ENCODE assay signal across 10 cellular contexts in genomic region chr2:218780851-218781690, GRCh38. TPM values are rescaled to one million over a fixed set of nuclear protein-coding genes. Genes with fewer than 3 reads are reported as not detected.
A peak's percentile ranks its signal among the peaks of the same experiment; 100 is the strongest.
DNase-seq lines count a peak whose midpoint lies in the region; ATAC-seq, FAIRE-seq and TF ChIP-seq lines count a peak whose summit lies in the region.
"Had no signal": no experiment of that assay in that cellular context is flagged by ENCODE, and none has a peak within 500 bp of the region (broad histone marks: within the 10 kb centered on the region; RNA-seq: fewer than 3 reads in every experiment).

No MANE protein-coding gene starts in this region.

- H2BK120ac ChIP-seq in IMR-90 (ENCODE audit: low read depth, low read length): no peak overlapping the region

- no peak overlapping the region for H3K56ac ChIP-seq in IMR-90 (ENCODE audit: extremely low read depth, insufficient read depth, low read length)

- 0 out of 2 replicates have a peak overlapping the region, but pooled peaks have one; percentile 45 for H4K91ac ChIP-seq in IMR-90 (ENCODE audit: insufficient read depth, low read depth, low read length)

- peaks cover 6% of the 10 kb centered on the region for H3K4me1 Mint-ChIP-seq in stimulated activated effector memory CD8-positive, alpha-beta T cell treated with anti-CD3 and anti-CD28 coated beads, Interleukin-12 subunit alpha, Interleukin-12 subunit beta, amount 100 ng/mL, for 72 hours
- H3K4me1 Mint-ChIP-seq in T-helper 2 cell treated with Interferon-gamma antibody and Interleukin-4, amounts not matched to agents 5 μg/mL and 100 μg/mL, for 36 hours (ENCODE audit: low read depth): peaks cover 2% of the 10 kb centered on the region

- peaks cover 0 to 5% of the 10 kb centered on the region in 2 experiments; a peak in 2 of 4 replicates for H3K79me1 ChIP-seq in IMR-90 (ENCODE audit: low read depth in 1 of 2, low read length in 2 of 2)

- H3K4me1 ChIP-seq in IMR-90 (ENCODE audit: control insufficient read depth, insufficient read depth, low read length): peaks cover 3% of the 10 kb centered on the region; the same call in 1 of the 2 replicates

- no peak for TF ChIP-seq CTCF in IMR-90 (conservative IDR thresholded peaks at IDR 0.05; ENCODE audit: low read depth, low read length)
- TF ChIP-seq CTCF in brain microvascular endothelial cell (IDR thresholded peaks at IDR 0.05; ENCODE audit: low read depth, low read length, missing control alignments): no peak
- TF ChIP-seq CTCF in D721Med (IDR thresholded peaks at IDR 0.05; ENCODE audit: insufficient read depth, missing control alignments): no peak

- H3K27me3 Mint-ChIP-seq in T-helper 2 cell treated with Interferon-gamma antibody and Interleukin-4, amounts not matched to agents 5 μg/mL and 100 μg/mL, for 36 hours (ENCODE audit: low read depth): peaks cover 57% of the 10 kb centered on the region

- H3K4ac ChIP-seq in IMR-90 (ENCODE audit: low read depth, low read length): peak overlapping the region; percentile 68

- H3K14ac ChIP-seq in IMR-90 (replicated peaks; ENCODE audit: low read depth, low read length): peak overlapping the region; percentile 71; the same call in 1 of the 2 replicates

- H3K4me3 Mint-ChIP-seq in stimulated activated effector memory CD8-positive, alpha-beta T cell treated with anti-CD3 and anti-CD28 coated beads, Interleukin-12 subunit alpha, Interleukin-12 subunit beta, amount 100 ng/mL, for 72 hours: peak overlapping the region; percentile 9
- H3K4me3 Mint-ChIP-seq in T-helper 2 cell treated with Interferon-gamma antibody and Interleukin-4, amounts not matched to agents 5 μg/mL and 100 μg/mL, for 36 hours: no peak overlapping the region
- H3K4me3 Mint-ChIP-seq: activated T-cell treated with anti-CD3 and anti-CD28 coated beads, Interleukin-2, amount 50 U/mL, for 24 hours had no signal

- H2BK5ac ChIP-seq in IMR-90 (ENCODE audit: low read depth, low read length, poor library complexity, severe bottlenecking): no peak overlapping the region

- no TSS peak for BruUV-seq in IMR-90 (replicated peaks; lab: Mats Ljungman, UMichigan)

- no peak overlapping the region for H2AK5ac ChIP-seq in IMR-90 (ENCODE audit: low read depth, low read length)

- H3K9ac ChIP-seq in IMR-90 (ENCODE audit: low read depth, low read length): peak overlapping the region; percentile 55

- H3K36me3 ChIP-seq in IMR-90 (ENCODE audit: control insufficient read depth, insufficient read depth, low read length): 0 out of 2 replicates have a peak, but pooled peaks cover 2% of the 10 kb centered on the region
- H3K36me3 ChIP-seq in brain microvascular endothelial cell (replicated peaks): no peaks in the 10 kb centered on the region

- peak overlapping the region; percentile 44 for H3K4me3 ChIP-seq in IMR-90 (ENCODE audit: insufficient read depth, low read depth, low read length)
- peak overlapping the region; percentile 62 for H3K4me3 ChIP-seq in brain microvascular endothelial cell (ENCODE audit: low read depth, low read length)

- no peak overlapping the region for H2AK9ac ChIP-seq in IMR-90 (replicated peaks; ENCODE audit: low read depth, low read length, poor library complexity)

- no peak for TF ChIP-seq POLR2A in IMR-90 (IDR thresholded peaks at IDR 0.05; ENCODE audit: low read depth, low read length)

- dilution Hi-C loops in IMR-90 (cut with HindIII; ENCODE audit: low sequenced_read_pairs, unreplicated experiment): no loop called here

- H3K27ac Mint-ChIP-seq in stimulated activated effector memory CD8-positive, alpha-beta T cell treated with anti-CD3 and anti-CD28 coated beads, Interleukin-12 subunit alpha, Interleukin-12 subunit beta, amount 100 ng/mL, for 72 hours: no peak overlapping the region
- no peak overlapping the region for H3K27ac Mint-ChIP-seq in T-helper 2 cell treated with Interferon-gamma antibody and Interleukin-4, amounts not matched to agents 5 μg/mL and 100 μg/mL, for 36 hours
- H3K27ac Mint-ChIP-seq: activated T-cell treated with anti-CD3 and anti-CD28 coated beads, Interleukin-2, amount 50 U/mL, for 24 hours had no signal

- H3K18ac ChIP-seq in IMR-90 (ENCODE audit: low read depth, low read length): peak overlapping the region; percentile 70; the same call in 1 of the 2 replicates

- TF ChIP-seq RAD21 in IMR-90 (IDR thresholded peaks at IDR 0.05; ENCODE audit: low read length): no peak

- H3K27me3 ChIP-seq in IMR-90 (ENCODE audit: control insufficient read depth, insufficient read depth, low read length) (no peaks in the 10 kb centered on the region), brain microvascular endothelial cell (replicated peaks) (no peaks in the 10 kb centered on the region)

- DNase-seq in IMR-90 (no peak), brain microvascular endothelial cell (no peak), left lobe of liver (ENCODE audit: low spot score) (no peak), dermis blood vessel endothelial cell (no peak), D721Med (ENCODE audit: insufficient read length, low spot score) (no peak)
- no peak for DNase-seq in stimulated activated effector memory CD8-positive, alpha-beta T cell treated with anti-CD3 and anti-CD28 coated beads, Interleukin-12 subunit alpha, Interleukin-12 subunit beta, amount 100 ng/mL, for 72 hours (ENCODE audit: low spot score in 2 of 2)
- no peak for DNase-seq in stimulated activated CD4-positive, alpha-beta T cell treated with anti-CD3 and anti-CD28 coated beads, Interleukin-12 subunit alpha, Interleukin-12 subunit beta, amount 100 ng/mL, for 4 hours
- DNase-seq in T-helper 2 cell treated with Interferon-gamma antibody and Interleukin-4, amounts not matched to agents 5 μg/mL and 100 μg/mL, for 36 hours (ENCODE audit: low spot score): no peak
- DNase-seq: activated T-cell treated with anti-CD3 and anti-CD28 coated beads, Interleukin-2, amount 50 U/mL, for 24 hours; NCI-H2081 treated with DMSO at 0.1 percent for 48 hours had no signal

- H3K36me3 Mint-ChIP-seq in stimulated activated effector memory CD8-positive, alpha-beta T cell treated with anti-CD3 and anti-CD28 coated beads, Interleukin-12 subunit alpha, Interleukin-12 subunit beta, amount 100 ng/mL, for 72 hours: no peaks in the 10 kb centered on the region
- no peaks in the 10 kb centered on the region for H3K36me3 Mint-ChIP-seq in T-helper 2 cell treated with Interferon-gamma antibody and Interleukin-4, amounts not matched to agents 5 μg/mL and 100 μg/mL, for 36 hours (ENCODE audit: low read depth)

- peak overlapping the region; percentile 97 for H2AFZ ChIP-seq in IMR-90 (replicated peaks; ENCODE audit: low read length, poor library complexity)

- H3K4me2 ChIP-seq in IMR-90 (ENCODE audit: low read depth, low read length): peak overlapping the region; percentile 86

- CTCF ChIA-PET in IMR-90 (lab: Yijun Ruan, JAX): no interaction called here

- no peak for ATAC-seq in IMR-90 (ENCODE audit: low read depth)
- peak; percentile 31 for ATAC-seq in left lobe of liver
- ATAC-seq in stimulated activated effector memory CD8-positive, alpha-beta T cell treated with anti-CD3 and anti-CD28 coated beads, Interleukin-12 subunit alpha, Interleukin-12 subunit beta, amount 100 ng/mL, for 72 hours: no peak

- H3K27ac ChIP-seq in IMR-90 (ENCODE audit: insufficient read depth, low read length): peak overlapping the region; percentile 50
- H3K27ac ChIP-seq in brain microvascular endothelial cell: no peak overlapping the region

- peak overlapping the region; percentile 82 for H3K23ac ChIP-seq in IMR-90 (ENCODE audit: low read depth, low read length)

- intact Hi-C loops in IMR-90 (cut with micrococcal nuclease): loop anchor here (5.0 kb wide), 1 partner anchor 56 kb away; no protein-coding TSS in a partner anchor

- 0% methylated on average over 1 of the region's 15 CpGs; no CpG with 5 or more reads in 1 of the 2 experiments for whole genome bisulfite sequencing in IMR-90 (ENCODE audit: extremely low coverage in 2 of 2, insufficient read length in 1 of 2), 2 experiments

- peak overlapping the region; percentile 42; the same call in 1 of the 2 replicates for H2BK20ac ChIP-seq in IMR-90 (ENCODE audit: low read depth, low read length)

- H4K5ac ChIP-seq in IMR-90 (ENCODE audit: low read depth, low read length): no peak overlapping the region; the same call in 1 of the 2 replicates

- no peak overlapping the region; the same call in 2 of the 3 replicates for H2BK15ac ChIP-seq in IMR-90 (ENCODE audit: low read depth, low read length)

- POLR2A ChIA-PET in IMR-90 (lab: Charles Lee; ENCODE audit: unreplicated experiment): no interaction called here

- no peak for FAIRE-seq in D721Med (lab: Jason Lieb, UNC)

- in situ Hi-C loops in IMR-90 (cut with MboI; ENCODE audit: low sequenced_read_pairs) (no loop called here), brain microvascular endothelial cell (cut with HindIII; ENCODE audit: low pct_ligation_motif_present, low sequenced_read_pairs) (no loop called here)

- peaks cover 3% of the 10 kb centered on the region; the same call in 1 of the 2 replicates for H3K9me1 ChIP-seq in IMR-90 (ENCODE audit: insufficient read depth, low read length)

- H3K9me3 ChIP-seq in IMR-90 (ENCODE audit: control insufficient read depth, insufficient read depth, low read length): peaks cover 6% of the 10 kb centered on the region

- H4K20me1 ChIP-seq in IMR-90 (ENCODE audit: insufficient read depth, low read length): no peaks in the 10 kb centered on the region

- peak overlapping the region; percentile 70 to 91 for H4K8ac ChIP-seq in IMR-90 (ENCODE audit: low read depth in 2 of 2, low read length in 2 of 2)

- peaks cover 7% of the 10 kb centered on the region for H3K9me3 Mint-ChIP-seq in stimulated activated effector memory CD8-positive, alpha-beta T cell treated with anti-CD3 and anti-CD28 coated beads, Interleukin-12 subunit alpha, Interleukin-12 subunit beta, amount 100 ng/mL, for 72 hours
- peaks cover 11% of the 10 kb centered on the region for H3K9me3 Mint-ChIP-seq in T-helper 2 cell treated with Interferon-gamma antibody and Interleukin-4, amounts not matched to agents 5 μg/mL and 100 μg/mL, for 36 hours

RNA-seq across cellular contexts. Expression of gene CYP27A1, which starts 0.9 kb away (rescaled TPM):
- 4.2 and 5.2 TPM in 2 replicates for total RNA-seq in IMR-90 (2012; rRNA removed)
- polyA plus RNA-seq in IMR-90 (2012; rRNA removed): 4.5 and 5.3 TPM in 2 replicates
- 10.6 and 10.9 TPM in 2 replicates for polyA plus RNA-seq in IMR-90 (2012; cell fraction: cytosol; rRNA removed)
- polyA plus RNA-seq in IMR-90 (2012; cell fraction: nucleus; rRNA removed; ENCODE audit: low replicate concordance): 8.2 and 11.4 TPM in 2 replicates
- total RNA-seq in left lobe of liver: 263 TPM
- 8.6 and 12.8 TPM in 2 replicates for total RNA-seq in dermis blood vessel endothelial cell

RNA-seq across cellular contexts. Expression of gene PRKAG3, which starts 50.5 kb away (rescaled TPM):
- total RNA-seq in IMR-90 (2012; rRNA removed) (not detected in 2 replicates), left lobe of liver (not detected), dermis blood vessel endothelial cell (not detected in 2 replicates)
- not detected in 2 replicates for polyA plus RNA-seq in IMR-90 (2012; rRNA removed)
- polyA plus RNA-seq in IMR-90 (2012; cell fraction: cytosol; rRNA removed): not detected in 2 replicates
- polyA plus RNA-seq in IMR-90 (2012; cell fraction: nucleus; rRNA removed; ENCODE audit: low replicate concordance): not detected in 2 replicates

Comparison
In these comparisons a context has a peak if more than half of its experiments do, and no peak if none do; other contexts are left out.
1. RNA of gene CYP27A1, which starts 0.9 kb away (total RNA-seq): 263 TPM in left lobe of liver (single experiment); 8.6 to 12.8 TPM in dermis blood vessel endothelial cell and 4.2 to 5.2 TPM in IMR-90; every median in the first group is over 10 times any median in the second.